13 cellular contexts compared by ENCODE assay signal in the genomic region with DNA sequence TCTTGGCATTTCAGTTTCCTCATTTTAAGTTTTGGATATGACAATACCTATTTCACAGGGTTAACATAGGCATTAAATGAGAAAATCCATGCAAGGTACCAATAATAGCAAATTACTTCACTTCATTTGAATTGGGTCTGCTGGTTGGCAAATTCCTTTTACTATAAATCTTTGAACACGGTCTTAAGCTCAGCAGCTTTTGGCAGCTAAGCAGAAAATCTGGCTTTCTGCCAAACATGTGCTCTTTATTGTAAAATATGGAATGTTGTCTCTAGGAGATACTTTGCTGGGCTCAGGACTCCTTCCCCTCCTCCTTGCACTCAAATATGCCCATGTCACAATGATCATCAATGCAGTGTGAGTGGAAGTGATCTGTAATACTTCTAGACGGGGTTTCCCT. TPM values are rescaled to one million over a fixed set of nuclear protein-coding genes. Genes with fewer than 3 reads are reported as not detected.
DNase-seq lines count a peak whose midpoint lies in the region; ATAC-seq lines count a peak whose summit lies in the region.
"Had no signal": no experiment of that assay in that cellular context is flagged by ENCODE, and none has a peak within 500 bp of the region (broad histone marks: within the 10 kb centered on the region; RNA-seq: fewer than 3 reads in every experiment).

No MANE protein-coding gene starts in this region.

- H3K9me3 Mint-ChIP-seq in activated naive CD4-positive, alpha-beta T cell treated with anti-CD3 and anti-CD28 coated beads for 36 hours: no peaks in the 10 kb centered on the region
- H3K9me3 Mint-ChIP-seq in T-cell: peaks cover 0 to 11% (median 0%) of the 10 kb centered on the region in 3 donors
- H3K9me3 Mint-ChIP-seq: activated T-cell treated with anti-CD3 and anti-CD28 coated beads, Interleukin-2, amount 50 U/mL, for 24 hours had no signal

- H3K36me3 Mint-ChIP-seq in activated naive CD4-positive, alpha-beta T cell treated with anti-CD3 and anti-CD28 coated beads for 36 hours (ENCODE audit: low read depth): no peaks in the 10 kb centered on the region
- H3K36me3 Mint-ChIP-seq in T-cell: no peaks in the 10 kb centered on the region
- H3K36me3 Mint-ChIP-seq: naive B cell had no signal

- peak; percentile 9 to 10 for DNase-seq in SHP77 (lab: John Stamatoyannopoulos, UW)
- no peak for DNase-seq in SHP77 treated with DMSO at 0.1 percent for 48 hours (lab: John Stamatoyannopoulos, UW)
- DNase-seq in NCI-H2227 treated with DMSO at 0.1 percent for 48 hours (lab: John Stamatoyannopoulos, UW): peak; percentile 27
- peak; percentile 50 for DNase-seq in cerebellar cortex (ENCODE audit: low spot score)
- DNase-seq in smooth muscle cell of the brain vasculature (ENCODE audit: low read depth, low spot score): peak; percentile 36
- no peak for DNase-seq in activated naive CD4-positive, alpha-beta T cell treated with anti-CD3 and anti-CD28 coated beads for 36 hours
- DNase-seq in T-cell: no peak
- no peak for DNase-seq in nucleus accumbens (lab: John Stamatoyannopoulos, UW)
- DNase-seq: activated T-cell treated with anti-CD3 and anti-CD28 coated beads, Interleukin-2, amount 50 U/mL, for 24 hours; colonic mucosa; hippocampal formation; naive B cell; stimulated activated naive CD4-positive, alpha-beta T cell treated with Interleukin-2 at 50 U/mL for 16 hours had no signal

- intact Hi-C loops in activated naive CD4-positive, alpha-beta T cell treated with anti-CD3 and anti-CD28 coated beads for 36 hours (cut with micrococcal nuclease): no loop called here

- no peaks in the 10 kb centered on the region for H3K27me3 Mint-ChIP-seq in activated naive CD4-positive, alpha-beta T cell treated with anti-CD3 and anti-CD28 coated beads for 36 hours (ENCODE audit: low read depth)
- peaks cover 4 to 6% of the 10 kb centered on the region in 2 donors for H3K27me3 Mint-ChIP-seq in T-cell

- H3K27ac Mint-ChIP-seq in activated naive CD4-positive, alpha-beta T cell treated with anti-CD3 and anti-CD28 coated beads for 36 hours: no peak overlapping the region
- no peak overlapping the region for H3K27ac Mint-ChIP-seq in T-cell
- H3K27ac Mint-ChIP-seq: activated T-cell treated with anti-CD3 and anti-CD28 coated beads, Interleukin-2, amount 50 U/mL, for 24 hours; naive B cell had no signal

- no peaks in the 10 kb centered on the region for H3K4me1 Mint-ChIP-seq in activated naive CD4-positive, alpha-beta T cell treated with anti-CD3 and anti-CD28 coated beads for 36 hours (ENCODE audit: low read depth)
- no peaks in the 10 kb centered on the region for H3K4me1 Mint-ChIP-seq in T-cell
- H3K4me1 Mint-ChIP-seq: naive B cell had no signal

- CTCF ChIA-PET in activated naive CD4-positive, alpha-beta T cell treated with anti-CD3 and anti-CD28 coated beads for 36 hours (lab: Charles Lee): no interaction called here
- CTCF ChIA-PET in T-cell (lab: Charles Lee): no interaction called here

- no peak for ATAC-seq in T-cell (replicated peaks in 1 of 4)

- no peak overlapping the region for H3K4me3 Mint-ChIP-seq in activated naive CD4-positive, alpha-beta T cell treated with anti-CD3 and anti-CD28 coated beads for 36 hours
- no peak overlapping the region for H3K4me3 Mint-ChIP-seq in T-cell
- H3K4me3 Mint-ChIP-seq: activated T-cell treated with anti-CD3 and anti-CD28 coated beads, Interleukin-2, amount 50 U/mL, for 24 hours; naive B cell had no signal

- POLR2A ChIA-PET in T-cell (lab: Charles Lee): interaction anchor here in 1 of 2 donors (0.6 kb wide), 1 partner anchor 56 kb away, joined by 4 read pairs; no protein-coding TSS in a partner anchor

RNA-seq across cellular contexts. Expression of a gene that starts 16.8 kb away (rescaled TPM):
- not detected for total RNA-seq in activated naive CD4-positive, alpha-beta T cell treated with anti-CD3 and anti-CD28 coated beads for 36 hours
- not detected for total RNA-seq in T-cell
- total RNA-seq: colonic mucosa had no signal

RNA-seq across cellular contexts. Expression of a gene that starts 24.9 kb away (rescaled TPM):
- not detected for total RNA-seq in activated naive CD4-positive, alpha-beta T cell treated with anti-CD3 and anti-CD28 coated beads for 36 hours
- total RNA-seq in T-cell: not detected
- total RNA-seq: colonic mucosa had no signal

Comparison
In these comparisons a context has a peak if more than half of its experiments do, and no peak if none do; other contexts are left out.
1. DNase-seq: peak in SHP77 (2 of 2), NCI-H2227 treated with DMSO at 0.1 percent for 48 hours (single experiment), cerebellar cortex (single experiment) and smooth muscle cell of the brain vasculature (single experiment); none in SHP77 treated with DMSO at 0.1 percent for 48 hours (single experiment), activated naive CD4-positive, alpha-beta T cell treated with anti-CD3 and anti-CD28 coated beads for 36 hours (single experiment), T-cell (0 of 34) and nucleus accumbens (0 of 56).